ENCODE assay signal across 13 cellular contexts in the genomic region with DNA sequence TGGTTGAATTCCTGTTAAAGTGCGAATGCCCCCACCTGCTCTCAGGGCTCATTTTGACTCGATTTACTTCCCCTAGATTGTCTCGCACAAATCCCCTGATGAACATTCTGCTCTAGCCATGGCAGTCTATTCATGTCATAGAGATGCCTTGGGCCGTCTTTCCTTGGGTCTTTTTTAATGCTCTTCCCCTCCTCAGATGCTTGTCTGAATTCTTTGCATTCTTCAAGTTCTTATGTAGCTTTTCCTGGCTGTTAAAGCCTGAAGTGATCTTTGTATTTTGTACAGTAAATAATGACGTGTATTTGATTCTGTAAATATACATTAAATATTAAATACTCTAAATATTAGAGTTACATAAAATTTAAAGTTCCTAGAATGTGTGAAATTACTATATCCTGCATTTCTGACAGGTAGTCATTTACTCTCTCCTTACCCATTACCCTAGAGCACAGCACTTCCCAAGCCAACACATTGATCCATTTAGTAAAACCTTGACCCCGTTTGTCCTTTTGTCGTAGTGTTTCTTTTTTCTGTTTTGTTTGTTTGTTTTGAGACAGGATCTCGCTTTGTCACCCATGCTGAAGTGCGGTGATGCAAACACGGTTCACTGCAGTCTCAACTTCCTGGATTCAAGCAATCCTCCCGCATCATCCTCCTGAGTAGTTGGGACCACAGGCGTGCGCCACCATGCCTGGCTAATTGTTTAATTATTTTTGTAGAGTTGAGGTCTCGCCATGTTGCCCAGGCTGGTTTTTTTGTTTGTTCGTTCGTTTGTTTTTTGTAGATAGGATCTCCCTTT. TPM values are rescaled to one million over a fixed set of nuclear protein-coding genes. Genes with fewer than 3 reads are reported as not detected.
DNase-seq lines count a peak whose midpoint lies in the region; ATAC-seq and TF ChIP-seq lines count a peak whose summit lies in the region.
"Had no signal": no experiment of that assay in that cellular context is flagged by ENCODE, and none has a peak within 500 bp of the region (broad histone marks: within the 10 kb centered on the region; RNA-seq: fewer than 3 reads in every experiment).

No MANE protein-coding gene starts in this region.

- no peaks in the 10 kb centered on the region for H3K27me3 Mint-ChIP-seq in CD8-positive, alpha-beta T cell (ENCODE audit: low read depth)
- no peaks in the 10 kb centered on the region for H3K27me3 Mint-ChIP-seq in mesothelial cell of epicardium (ENCODE audit: low read depth)
- no peaks in the 10 kb centered on the region for H3K27me3 Mint-ChIP-seq in activated CD8-positive, alpha-beta T cell treated with anti-CD3 and anti-CD28 coated beads, Interleukin-2, amount 10 ng/mL, durations not matched to agents 7 days and 5 days (ENCODE audit: low read depth)
- H3K27me3 Mint-ChIP-seq: brain had no signal

- no peak overlapping the region for H3K4me3 Mint-ChIP-seq in CD8-positive, alpha-beta T cell
- no peak overlapping the region for H3K4me3 Mint-ChIP-seq in mesothelial cell of epicardium
- no peak overlapping the region for H3K4me3 Mint-ChIP-seq in activated CD8-positive, alpha-beta T cell treated with anti-CD3 and anti-CD28 coated beads, Interleukin-2, amount 10 ng/mL, durations not matched to agents 7 days and 5 days
- H3K4me3 Mint-ChIP-seq: brain had no signal

- H3K4me1 Mint-ChIP-seq in CD8-positive, alpha-beta T cell (ENCODE audit: low read depth): no peaks in the 10 kb centered on the region
- peaks cover 14% of the 10 kb centered on the region for H3K4me1 Mint-ChIP-seq in mesothelial cell of epicardium
- no peaks in the 10 kb centered on the region for H3K4me1 Mint-ChIP-seq in activated CD8-positive, alpha-beta T cell treated with anti-CD3 and anti-CD28 coated beads, Interleukin-2, amount 10 ng/mL, durations not matched to agents 7 days and 5 days (ENCODE audit: low read depth)
- H3K4me1 Mint-ChIP-seq: brain had no signal

- H3K27ac Mint-ChIP-seq in CD8-positive, alpha-beta T cell: peak overlapping the region; percentile 10
- peak overlapping the region; percentile 84 for H3K27ac Mint-ChIP-seq in mesothelial cell of epicardium
- no peak overlapping the region for H3K27ac Mint-ChIP-seq in activated CD8-positive, alpha-beta T cell treated with anti-CD3 and anti-CD28 coated beads, Interleukin-2, amount 10 ng/mL, durations not matched to agents 7 days and 5 days

- no peaks in the 10 kb centered on the region for H3K4me1 ChIP-seq in CD8-positive, alpha-beta T cell (ENCODE audit: insufficient read depth, low read length)
- H3K4me1 ChIP-seq in HUES64 (ENCODE audit: insufficient read depth, low read length) (peaks cover 16% of the 10 kb centered on the region), ectodermal cell (ENCODE audit: control insufficient read depth, insufficient read depth, low read length) (no peaks in the 10 kb centered on the region), gastrocnemius medialis (no peaks in the 10 kb centered on the region)
- H3K4me1 ChIP-seq: BLaER1 treated with 17β-estradiol and CSF1 and Interleukin-3, amounts not matched to agents 10 nM and 100 nM had no signal

- peak overlapping the region; percentile 2; the same call in 1 of the 2 replicates for H3K9ac ChIP-seq in HUES64 (ENCODE audit: low read depth, low read length)
- H3K9ac ChIP-seq: BLaER1 treated with 17β-estradiol and CSF1 and Interleukin-3, amounts not matched to agents 10 nM and 100 nM had no signal

- no peak overlapping the region for H3K4me3 ChIP-seq in CD8-positive, alpha-beta T cell (ENCODE audit: low read depth, low read length)
- H3K4me3 ChIP-seq in HUES64 (ENCODE audit: low read length) (no peak overlapping the region), ectodermal cell (ENCODE audit: insufficient read depth, low read depth, low read length) (no peak overlapping the region), gastrocnemius medialis (no peak overlapping the region)
- H3K4me3 ChIP-seq: BLaER1 treated with 17β-estradiol and CSF1 and Interleukin-3, amounts not matched to agents 10 nM and 100 nM had no signal

- intact Hi-C loops in CD8-positive, alpha-beta T cell (cut with DNase I, micrococcal nuclease): no loop called here
- intact Hi-C loops in gastrocnemius medialis (cut with DNase I; ENCODE audit: low total_unique reads): no loop called here

- POLR2A ChIA-PET in CD8-positive, alpha-beta T cell (lab: Charles Lee): no interaction called here
- POLR2A ChIA-PET in activated CD8-positive, alpha-beta T cell treated with anti-CD3 and anti-CD28 coated beads, Interleukin-2, amount 10 ng/mL, durations not matched to agents 7 days and 5 days (lab: Charles Lee): no interaction called here

- H3K27me3 ChIP-seq in CD8-positive, alpha-beta T cell (ENCODE audit: insufficient read depth, low read length): no peaks in the 10 kb centered on the region
- H3K27me3 ChIP-seq in HUES64 (ENCODE audit: insufficient read depth, low read length) (no peaks in the 10 kb centered on the region), ectodermal cell (ENCODE audit: control insufficient read depth, insufficient read depth, low read length, poor library complexity, severe bottlenecking) (no peaks in the 10 kb centered on the region), gastrocnemius medialis (no peaks in the 10 kb centered on the region)
- H3K27me3 ChIP-seq: BLaER1 treated with 17β-estradiol and CSF1 and Interleukin-3, amounts not matched to agents 10 nM and 100 nM had no signal

- H3K27ac ChIP-seq in CD8-positive, alpha-beta T cell (ENCODE audit: low read depth, low read length): no peak overlapping the region
- peak overlapping the region; percentile 71 for H3K27ac ChIP-seq in HUES64 (ENCODE audit: low read depth, low read length)
- peak overlapping the region; percentile 50 for H3K27ac ChIP-seq in ectodermal cell (ENCODE audit: insufficient read depth, low read depth, low read length, poor library complexity, severe bottlenecking)
- H3K27ac ChIP-seq in gastrocnemius medialis: no peak overlapping the region

- H3K9me3 ChIP-seq in CD8-positive, alpha-beta T cell (ENCODE audit: low read length): no peaks in the 10 kb centered on the region
- H3K9me3 ChIP-seq in HUES64 (ENCODE audit: insufficient read depth, low read depth, low read length) (no peaks in the 10 kb centered on the region), ectodermal cell (ENCODE audit: control insufficient read depth, low read length) (no peaks in the 10 kb centered on the region), gastrocnemius medialis (no peaks in the 10 kb centered on the region)

- peaks cover 5% of the 10 kb centered on the region for H3K36me3 ChIP-seq in CD8-positive, alpha-beta T cell (ENCODE audit: insufficient read depth, low read length)
- peaks cover 79% of the 10 kb centered on the region for H3K36me3 ChIP-seq in HUES64 (ENCODE audit: insufficient read depth, low read length)
- peaks cover 31% of the 10 kb centered on the region for H3K36me3 ChIP-seq in ectodermal cell (ENCODE audit: control insufficient read depth, insufficient read depth, low read length)
- H3K36me3 ChIP-seq in gastrocnemius medialis: peaks cover 0 to 15% of the 10 kb centered on the region in 2 donors

- no peaks in the 10 kb centered on the region for H3K9me3 Mint-ChIP-seq in CD8-positive, alpha-beta T cell
- peaks cover 10% of the 10 kb centered on the region for H3K9me3 Mint-ChIP-seq in mesothelial cell of epicardium
- H3K9me3 Mint-ChIP-seq in activated CD8-positive, alpha-beta T cell treated with anti-CD3 and anti-CD28 coated beads, Interleukin-2, amount 10 ng/mL, durations not matched to agents 7 days and 5 days (ENCODE audit: insufficient read depth): no peaks in the 10 kb centered on the region

- no peak for TF ChIP-seq POLR2A in gastrocnemius medialis (IDR thresholded peaks at IDR 0.05)

- H3K36me3 Mint-ChIP-seq in CD8-positive, alpha-beta T cell: peaks cover 49% of the 10 kb centered on the region
- H3K36me3 Mint-ChIP-seq in mesothelial cell of epicardium: peaks cover 52% of the 10 kb centered on the region
- H3K36me3 Mint-ChIP-seq in activated CD8-positive, alpha-beta T cell treated with anti-CD3 and anti-CD28 coated beads, Interleukin-2, amount 10 ng/mL, durations not matched to agents 7 days and 5 days (ENCODE audit: low read depth): peaks cover 52% of the 10 kb centered on the region

- ATAC-seq in CD8-positive, alpha-beta T cell: no peak
- ATAC-seq in activated CD8-positive, alpha-beta T cell treated with anti-CD3 and anti-CD28 coated beads, Interleukin-2, amount 10 ng/mL, durations not matched to agents 7 days and 5 days: no peak
- no peak for ATAC-seq in gastrocnemius medialis
- ATAC-seq: Right ventricle myocardium inferior had no signal

- CTCF ChIA-PET in CD8-positive, alpha-beta T cell (lab: Charles Lee): no interaction called here
- CTCF ChIA-PET in activated CD8-positive, alpha-beta T cell treated with anti-CD3 and anti-CD28 coated beads, Interleukin-2, amount 10 ng/mL, durations not matched to agents 7 days and 5 days (lab: Charles Lee): no interaction called here

- no peak for TF ChIP-seq CTCF in CD8-positive, alpha-beta T cell (IDR thresholded peaks at IDR 0.05)
- TF ChIP-seq CTCF in mesothelial cell of epicardium (IDR thresholded peaks at IDR 0.05; ENCODE audit: unreplicated experiment) (no peak), gastrocnemius medialis (IDR thresholded peaks at IDR 0.05 in 4 of 5, conservative IDR thresholded peaks at IDR 0.05 in 1 of 5) (no peak)

- DNase-seq in CD8-positive, alpha-beta T cell: no peak
- DNase-seq in mesothelial cell of epicardium (ENCODE audit: low spot score in 2 of 2, unreplicated experiment in 2 of 2): no peak
- no peak for DNase-seq in OCI-M1 (lab: John Stamatoyannopoulos, UW)
- DNase-seq in NCI-H1048 (lab: John Stamatoyannopoulos, UW): no peak
- no peak for DNase-seq in activated CD8-positive, alpha-beta T cell treated with anti-CD3 and anti-CD28 coated beads, Interleukin-2, amount 10 ng/mL, durations not matched to agents 7 days and 5 days
- DNase-seq in gastrocnemius medialis: no peak
- DNase-seq: activated T-cell treated with anti-CD3 and anti-CD28 coated beads, Interleukin-2, amount 50 U/mL, for 1 hour; NCI-H510A treated with DMSO at 0.1 percent for 48 hours had no signal

- in situ Hi-C loops in gastrocnemius medialis (cut with MboI; ENCODE audit: low sequenced_read_pairs in 4 of 4): no loop called here

- WGBS in HUES64: 88% methylated on average over 15 of the region's 16 CpGs
- WGBS in ectodermal cell, 2 experiments: 85 to 87% methylated on average over 15 of the region's 16 CpGs

RNA-seq across cellular contexts. Expression of gene YEATS2, which starts 47.9 kb away (rescaled TPM):
- total RNA-seq in CD8-positive, alpha-beta T cell: 10 to 100 TPM; 12.1 to 12.4 TPM
- 34.0 TPM for polyA plus RNA-seq in HUES64 (2013, experiment 1 of 2)
- 39.1 TPM for polyA plus RNA-seq in HUES64 (2013, experiment 2 of 2)
- polyA plus RNA-seq in ectodermal cell (2013, experiment 1 of 4): 62.2 TPM
- 65.1 TPM for polyA plus RNA-seq in ectodermal cell (2013, experiment 2 of 4)
- polyA plus RNA-seq in ectodermal cell (2013, experiment 3 of 4): 50.1 TPM
- polyA plus RNA-seq in ectodermal cell (2013, experiment 4 of 4): 56.8 TPM
- total RNA-seq in mesothelial cell of epicardium (65.5 to 72.7 TPM (median 66.0 TPM) in 3 replicates), gastrocnemius medialis (10 to 100 TPM in 2 of 4 donors, 1 to 10 TPM in 2; 5.7 to 10.8 (median 9.3) TPM)
- total RNA-seq in activated CD8-positive, alpha-beta T cell treated with anti-CD3 and anti-CD28 coated beads, Interleukin-2, amount 10 ng/mL, durations not matched to agents 7 days and 5 days: 10 to 100 TPM; 49.3 to 52.6 TPM

Comparison
In these comparisons a context has a peak if more than half of its experiments do, and no peak if none do; other contexts are left out.
1. H3K27ac ChIP-seq: peak in HUES64 (single experiment) and ectodermal cell (single experiment); none in CD8-positive, alpha-beta T cell (single experiment) and gastrocnemius medialis (0 of 4).